ENCODE assay signal across 1 cellular context in genomic region chr5:132001647-132002561, GRCh38.
TF ChIP-seq lines count a peak whose summit lies in the region.

No MANE protein-coding gene starts in this region.

TF ChIP-seq in HepG2, 621 proteins besides CTCF, POLR2A, EP300 and RAD21 (continued from another document and continues in another):
- peak; percentile 85 for TF ChIP-seq ZBTB4 (CRISPR knock-in tag; IDR thresholded peaks at IDR 0.05; ENCODE audit: borderline replicate concordance)
- no peak for TF ChIP-seq KLF12 (CRISPR knock-in tag; IDR thresholded peaks at IDR 0.05; ENCODE audit: borderline replicate concordance)
- no peak for TF ChIP-seq ATRX (CRISPR knock-in tag; IDR thresholded peaks at IDR 0.05; ENCODE audit: borderline replicate concordance)
- peak; percentile 60; the same call in 1 of the 2 replicates for TF ChIP-seq ZNF205 (CRISPR knock-in tag; IDR thresholded peaks at IDR 0.05)
- no peak for TF ChIP-seq HBP1 (CRISPR knock-in tag; IDR thresholded peaks at IDR 0.05; ENCODE audit: low read depth)
- no peak for TF ChIP-seq REXO4 (CRISPR knock-in tag; IDR thresholded peaks at IDR 0.05; ENCODE audit: borderline replicate concordance)
- 0 out of 2 replicates have a peak, but pooled peaks have one; percentile 52 for TF ChIP-seq ZNF136 (CRISPR knock-in tag; IDR thresholded peaks at IDR 0.05; ENCODE audit: low read depth)
- TF ChIP-seq ZFP1 (CRISPR knock-in tag; IDR thresholded peaks at IDR 0.05) = peak; percentile 58; the same call in 1 of the 2 replicates
- TF ChIP-seq ARNT2 (CRISPR knock-in tag; IDR thresholded peaks at IDR 0.05; ENCODE audit: low read depth) = peak; percentile 77; the same call in 1 of the 2 replicates
- TF ChIP-seq ZNF251 (CRISPR knock-in tag; IDR thresholded peaks at IDR 0.05) = no peak
- TF ChIP-seq ATF7 (IDR thresholded peaks at IDR 0.05) = peak; percentile 61; the same call in 1 of the 2 replicates
- TF ChIP-seq ATF7 (CRISPR knock-in tag; IDR thresholded peaks at IDR 0.05) = peak; percentile 88
- TF ChIP-seq FOXK1 (CRISPR knock-in tag; IDR thresholded peaks at IDR 0.05; ENCODE audit: borderline replicate concordance, low read depth) = peak; percentile 35; the same call in 1 of the 2 replicates
- no peak for TF ChIP-seq SYNCRIP (IDR thresholded peaks at IDR 0.05; ENCODE audit: insufficient read depth, low read depth, low read length)
- TF ChIP-seq GTF2F1 (IDR thresholded peaks at IDR 0.05; ENCODE audit: low read length) = no peak
- TF ChIP-seq HMGA1 (CRISPR knock-in tag; conservative IDR thresholded peaks at IDR 0.05) = no peak
- TF ChIP-seq ZHX1 (CRISPR knock-in tag; IDR thresholded peaks at IDR 0.05; ENCODE audit: low read depth) = peak; percentile 84; the same call in 1 of the 2 replicates
- no peak for TF ChIP-seq CSRNP2 (CRISPR knock-in tag; conservative IDR thresholded peaks at IDR 0.05; ENCODE audit: low read depth)
- peak; percentile 33; the same call in 1 of the 2 replicates for TF ChIP-seq MXD1 (CRISPR knock-in tag; IDR thresholded peaks at IDR 0.05)
- TF ChIP-seq ETV6 (CRISPR knock-in tag; conservative IDR thresholded peaks at IDR 0.05) = no peak
- peak; percentile 96 for TF ChIP-seq ZSCAN29 (CRISPR knock-in tag; conservative IDR thresholded peaks at IDR 0.05)
- no peak; the same call in 1 of the 2 replicates for TF ChIP-seq KDM4B (CRISPR knock-in tag; IDR thresholded peaks at IDR 0.05)
- peak; percentile 99 for TF ChIP-seq SALL1 (CRISPR knock-in tag; IDR thresholded peaks at IDR 0.05)
- TF ChIP-seq SNAPC2 (CRISPR knock-in tag; IDR thresholded peaks at IDR 0.05) = peak; percentile 48; the same call in 1 of the 2 replicates
- TF ChIP-seq ZNF142 (CRISPR knock-in tag; IDR thresholded peaks at IDR 0.05) = peak; percentile 36; the same call in 1 of the 2 replicates
- peak; percentile 85; the same call in 1 of the 2 replicates for TF ChIP-seq ZNF557 (CRISPR knock-in tag; IDR thresholded peaks at IDR 0.05)
- 0 out of 2 replicates have a peak, but pooled peaks have one; percentile 61 for TF ChIP-seq ZNF607 (CRISPR knock-in tag; IDR thresholded peaks at IDR 0.05; ENCODE audit: borderline replicate concordance)
- TF ChIP-seq CCAR2 (optimal IDR thresholded peaks at IDR 0.05; ENCODE audit: low read depth, low read length) = no peak
- TF ChIP-seq BHLHE40 (IDR thresholded peaks at IDR 0.05; ENCODE audit: low read length) = peak; percentile 26; the same call in 1 of the 2 replicates
- TF ChIP-seq ZNF326 (CRISPR knock-in tag; IDR thresholded peaks at IDR 0.05; ENCODE audit: borderline replicate concordance) = no peak
- TF ChIP-seq PCBP1 (IDR thresholded peaks at IDR 0.05; ENCODE audit: borderline replicate concordance, low read depth, low read length) = no peak
- peak; percentile 60; the same call in 1 of the 2 replicates for TF ChIP-seq REPIN1 (CRISPR knock-in tag; IDR thresholded peaks at IDR 0.05; ENCODE audit: borderline replicate concordance, low read depth)
- TF ChIP-seq RFX5 (IDR thresholded peaks at IDR 0.05; ENCODE audit: low read depth, low read length) = 0 out of 2 replicates have a peak, but pooled peaks have one; percentile 24
- TF ChIP-seq E2F1 (CRISPR knock-in tag; IDR thresholded peaks at IDR 0.05) = no peak
- TF ChIP-seq ZNF280D (CRISPR knock-in tag; IDR thresholded peaks at IDR 0.05) = peak; percentile 86
- peak; percentile 68; the same call in 1 of the 2 replicates for TF ChIP-seq KDM1A (CRISPR knock-in tag; IDR thresholded peaks at IDR 0.05)
- no peak for TF ChIP-seq CEBPB (IDR thresholded peaks at IDR 0.05; ENCODE audit: borderline replicate concordance, low read depth, low read length)
